In the genomic region with DNA sequence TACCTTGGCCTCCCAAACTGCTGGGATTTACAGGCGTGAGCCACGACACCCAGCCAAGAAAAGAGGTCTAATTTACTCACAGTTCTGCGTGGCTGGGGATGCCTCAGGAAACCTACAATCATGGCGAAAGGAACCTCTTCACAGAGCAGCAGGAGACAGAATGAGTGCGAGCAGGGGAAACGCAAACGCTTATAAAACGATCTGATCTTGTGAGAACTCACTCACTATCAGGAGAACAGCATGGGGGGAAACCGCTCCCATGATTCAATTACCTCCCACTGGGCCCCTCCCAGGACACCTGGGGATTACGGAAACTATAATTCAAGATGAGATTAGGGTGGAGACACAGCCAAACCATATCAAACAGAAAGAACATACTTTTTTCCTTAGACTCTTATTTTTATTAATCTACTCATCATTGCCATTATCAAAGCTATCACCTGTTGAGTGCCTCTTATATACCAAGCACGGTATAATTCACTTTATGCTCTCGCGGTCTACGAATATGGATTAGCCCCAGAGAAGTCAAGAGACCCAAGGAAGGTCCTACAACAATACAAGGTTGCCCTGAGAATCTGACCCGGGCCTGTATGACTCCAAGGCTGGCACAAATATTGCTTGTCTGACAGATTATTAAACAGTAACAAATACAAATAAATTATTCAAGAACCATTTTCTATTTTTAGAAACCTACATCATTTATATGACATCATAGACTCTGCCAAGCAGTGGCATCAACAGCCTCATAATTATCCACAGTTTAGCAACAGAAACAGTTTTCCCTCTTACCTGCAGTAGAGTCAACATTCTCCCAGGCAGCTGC, we compare ENCODE assay signal across 10 cellular contexts. TPM values are rescaled to one million over a fixed set of nuclear protein-coding genes. Genes with fewer than 3 reads are reported as not detected.
DNase-seq lines count a peak whose midpoint lies in the region; ATAC-seq and TF ChIP-seq lines count a peak whose summit lies in the region.
"Had no signal": no experiment of that assay in that cellular context is flagged by ENCODE, and none has a peak within 500 bp of the region (broad histone marks: within the 10 kb centered on the region; RNA-seq: fewer than 3 reads in every experiment).

No MANE protein-coding gene starts in this region.

- H3K27me3 ChIP-seq in DOHH2 (ENCODE audit: control insufficient read depth, low read length) (no peaks in the 10 kb centered on the region), body of pancreas (no peaks in the 10 kb centered on the region), aorta (ENCODE audit: control insufficient read depth in 1 of 2, insufficient read depth in 2 of 2, low read length in 1 of 2) (no peaks in the 10 kb centered on the region)

- TF ChIP-seq CTCF in DOHH2 (IDR thresholded peaks at IDR 0.05; ENCODE audit: low read depth, low read length, poor library complexity, severe bottlenecking) (no peak), NB4 (IDR thresholded peaks at IDR 0.05; ENCODE audit: low read depth, low read length) (no peak), body of pancreas (IDR thresholded peaks at IDR 0.05) (no peak)

- intact Hi-C loops in body of pancreas (cut with DNase I): no loop called here
- intact Hi-C loops in aorta (cut with DNase I): no loop called here

- H3K27ac ChIP-seq in DOHH2 (ENCODE audit: low read depth, low read length) (no peak overlapping the region), body of pancreas (no peak overlapping the region), aorta (ENCODE audit: low read depth in 1 of 2, low read length in 2 of 2) (no peak overlapping the region)
- H3K27ac ChIP-seq: skin epidermis had no signal

- no peak for ATAC-seq in memory B cell (ENCODE audit: low read depth)
- no peak for ATAC-seq in body of pancreas
- ATAC-seq in aorta (ENCODE audit: low FRiP score): no peak

- H3K36me3 ChIP-seq in DOHH2 (ENCODE audit: control insufficient read depth, low read length): peaks cover 60% of the 10 kb centered on the region
- peaks cover 0 to 3% of the 10 kb centered on the region in 2 donors for H3K36me3 ChIP-seq in body of pancreas (replicated peaks in 1 of 2; ENCODE audit: insufficient read depth in 1 of 2, low read depth in 2 of 2)
- peaks cover 0 to 2% of the 10 kb centered on the region in 2 donors for H3K36me3 ChIP-seq in aorta (ENCODE audit: control insufficient read depth in 1 of 2, insufficient read depth in 2 of 2, low read length in 1 of 2)

- H3K79me2 ChIP-seq in DOHH2 (ENCODE audit: control insufficient read depth, low read length): peaks cover 80% of the 10 kb centered on the region

- no peaks in the 10 kb centered on the region for H3K27me3 Mint-ChIP-seq in memory B cell

- TF ChIP-seq POLR2A in NB4 (IDR thresholded peaks at IDR 0.05; ENCODE audit: extremely low read depth, insufficient read length) (no peak), body of pancreas (IDR thresholded peaks at IDR 0.05) (no peak)

- DNase-seq in NB4 (ENCODE audit: low read depth) (no peak), memory B cell (ENCODE audit: low spot score in 2 of 2) (no peak), body of pancreas (no peak), aorta (no peak)
- DNase-seq: anterior cingulate cortex; DMS79 treated with DMSO at 0.1 percent for 48 hours; NCI-H1048; stimulated activated CD8-positive, alpha-beta memory T cell treated with anti-CD3 and anti-CD28 coated beads, Interleukin-4, amount 100 ng/mL, for 48 hours had no signal

- H3K4me1 ChIP-seq in DOHH2 (ENCODE audit: control insufficient read depth, low read length): peaks cover 22% of the 10 kb centered on the region
- peaks cover 17% of the 10 kb centered on the region for H3K4me1 ChIP-seq in body of pancreas
- no peaks in the 10 kb centered on the region for H3K4me1 ChIP-seq in aorta (ENCODE audit: control insufficient read depth in 1 of 2, insufficient read depth in 2 of 2, low read length in 2 of 2)

- 85 to 88% methylated on average over 15 of the region's 15 CpGs for WGBS in body of pancreas, 2 donors
- WGBS in aorta, 2 donors: 88 to 93% methylated on average over 15 of the region's 15 CpGs

- H3K4me3 Mint-ChIP-seq in memory B cell: peak overlapping the region; percentile 69

- H3F3A ChIP-seq in DOHH2 (ENCODE audit: control insufficient read depth, insufficient read depth): peaks cover 3% of the 10 kb centered on the region; the same call in 1 of the 2 replicates

- no peak overlapping the region for H3K27ac Mint-ChIP-seq in memory B cell

- H3K9me3 ChIP-seq in DOHH2 (ENCODE audit: control insufficient read depth, insufficient read depth, low read length): no peaks in the 10 kb centered on the region
- no peaks in the 10 kb centered on the region for H3K9me3 ChIP-seq in body of pancreas
- no peaks in the 10 kb centered on the region for H3K9me3 ChIP-seq in aorta (ENCODE audit: control insufficient read depth, low read length)

- H3K4me3 ChIP-seq in DOHH2 (ENCODE audit: low read length) (peak overlapping the region; percentile 83), NB4 (ENCODE audit: low read depth, low read length) (peak overlapping the region; percentile 49), body of pancreas (no peak overlapping the region), aorta (ENCODE audit: low read length in 2 of 2) (no peak overlapping the region)
- H3K4me3 ChIP-seq: skin epidermis had no signal

- H3K36me3 Mint-ChIP-seq in memory B cell: peaks cover 10% of the 10 kb centered on the region

- H3K9me3 Mint-ChIP-seq in memory B cell: no peaks in the 10 kb centered on the region

- 0 out of 2 replicates have a peak, but pooled peaks cover 10% of the 10 kb centered on the region for H4K20me1 ChIP-seq in DOHH2 (ENCODE audit: control insufficient read depth, insufficient read depth, low read depth, low read length)

- H3K4me1 Mint-ChIP-seq in memory B cell: peaks cover 16% of the 10 kb centered on the region

- no peaks in the 10 kb centered on the region for H3K9me2 ChIP-seq in DOHH2 (replicated peaks; ENCODE audit: control insufficient read depth, low read length)

- peak overlapping the region; percentile 55 for H3K4me2 ChIP-seq in DOHH2 (ENCODE audit: low read length)

RNA-seq across cellular contexts. Expression of a gene that starts 2.4 kb away (rescaled TPM):
- 1 to 10 TPM; 2.6 to 5.6 TPM for total RNA-seq in body of pancreas
- 1 to 10 TPM; 6.0 to 6.1 TPM for total RNA-seq in aorta
- 10 to 100 TPM in 1 of 2 donors, 1 to 10 TPM in 1; 8.5 to 10.9 TPM for polyA plus RNA-seq in aorta

RNA-seq across cellular contexts. Expression of a gene that starts 2.6 kb away (rescaled TPM):
- total RNA-seq in body of pancreas (10 to 100 TPM; 13.2 to 13.5 TPM), aorta (10 to 100 TPM; 10.7 to 11.1 TPM)
- 10 to 100 TPM; 18.5 to 32.2 TPM for polyA plus RNA-seq in aorta

RNA-seq across cellular contexts. Expression of a gene that starts 21.5 kb away (rescaled TPM):
- total RNA-seq in body of pancreas (10 to 100 TPM; 16.3 to 27.7 TPM), aorta (10 to 100 TPM; 79.2 to 91.0 TPM)
- 100 to 1,000 TPM in 1 of 2 donors, 10 to 100 TPM in 1; 23.7 to 215 TPM for polyA plus RNA-seq in aorta

RNA-seq across cellular contexts. Expression of a gene that starts 27.0 kb away (rescaled TPM):
- total RNA-seq in body of pancreas: 10 to 100 TPM; 65.6 to 66.9 TPM
- total RNA-seq in aorta: 10 to 100 TPM; 56.2 to 59.5 TPM
- polyA plus RNA-seq in aorta: 100 to 1,000 TPM in 1 of 2 donors, 10 to 100 TPM in 1; 88.7 to 213 TPM

Comparison
In these comparisons a context has a peak if more than half of its experiments do, and no peak if none do; other contexts are left out.
1. H3K4me3 ChIP-seq: peak in DOHH2 (single experiment) and NB4 (single experiment); none in body of pancreas (0 of 2) and aorta (0 of 2).